8 cellular contexts compared by ENCODE assay signal in the genomic region with DNA sequence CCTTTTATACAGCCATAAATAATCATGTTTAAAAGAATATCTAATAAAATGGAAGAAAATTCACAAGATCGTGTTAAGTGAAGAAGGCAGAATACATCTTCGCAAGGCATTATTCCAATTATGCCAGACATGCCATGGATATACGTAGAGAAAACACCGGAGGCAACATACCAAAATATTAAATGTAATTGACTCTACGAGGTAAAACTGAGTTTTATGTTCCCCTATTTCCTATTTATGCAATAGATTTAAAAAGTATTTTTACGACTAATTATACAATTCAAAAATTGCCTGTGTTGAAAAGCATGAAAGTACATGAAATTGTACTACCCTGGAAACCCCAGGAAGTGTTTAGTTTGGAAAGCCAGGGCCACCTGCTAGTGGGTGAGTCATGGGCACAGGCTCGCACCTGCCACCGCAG. TPM values are rescaled to one million over a fixed set of nuclear protein-coding genes. Genes with fewer than 3 reads are reported as not detected.
A peak's percentile ranks its signal among the peaks of the same experiment; 100 is the strongest.
DNase-seq lines count a peak whose midpoint lies in the region; ATAC-seq, FAIRE-seq and TF ChIP-seq lines count a peak whose summit lies in the region.

No MANE protein-coding gene starts in this region.

- ATAC-seq in stimulated activated naive B cell treated with anti-CD40 and anti-IgM and Interleukin-4, amounts not matched to agents 10 μg/mL and 1 μg/mL and 100 μg/mL, for 72 hours (replicated peaks), result no peak
- no peak for ATAC-seq in HG02571 (IDR thresholded peaks at IDR 0.05; ENCODE audit: unreplicated experiment)

- DNase-seq in WERI-Rb-1 (no peak), hepatocyte (ENCODE audit: low spot score) (no peak), putamen (ENCODE audit: low spot score) (no peak), GM12892 (ENCODE audit: insufficient read length) (no peak)
- no peak for DNase-seq in stimulated activated naive B cell treated with anti-CD40 and anti-IgM and Interleukin-4, amounts not matched to agents 10 μg/mL and 1 μg/mL and 100 μg/mL, for 72 hours

- no peaks in the 10 kb centered on the region for H4K20me1 ChIP-seq in hepatocyte (ENCODE audit: insufficient read depth, poor library complexity, severe bottlenecking)

- no peak for FAIRE-seq in GM12892 (lab: Jason Lieb, UNC)

- no peaks in the 10 kb centered on the region for H3K9me3 Mint-ChIP-seq in stimulated activated naive B cell treated with anti-CD40 and anti-IgM and Interleukin-4, amounts not matched to agents 10 μg/mL and 1 μg/mL and 100 μg/mL, for 72 hours

- no peaks in the 10 kb centered on the region for H3K9me2 ChIP-seq in hepatocyte (replicated peaks; ENCODE audit: insufficient read depth)

- H3K36me3 ChIP-seq in WERI-Rb-1 (peaks cover 38% of the 10 kb centered on the region), hepatocyte (replicated peaks; ENCODE audit: insufficient read depth, low read depth) (no peaks in the 10 kb centered on the region)

- no peaks in the 10 kb centered on the region for H3K27me3 Mint-ChIP-seq in stimulated activated naive B cell treated with anti-CD40 and anti-IgM and Interleukin-4, amounts not matched to agents 10 μg/mL and 1 μg/mL and 100 μg/mL, for 72 hours

- peak overlapping the region; percentile 94 for H3K4me2 ChIP-seq in hepatocyte

- H3K4me3 ChIP-seq in WERI-Rb-1 (ENCODE audit: low read depth, low read length) (peak overlapping the region; percentile 69), hepatocyte (no peak overlapping the region)

- H3K36me3 Mint-ChIP-seq in stimulated activated naive B cell treated with anti-CD40 and anti-IgM and Interleukin-4, amounts not matched to agents 10 μg/mL and 1 μg/mL and 100 μg/mL, for 72 hours, result peaks cover 23 to 26% of the 10 kb centered on the region in 2 donors

- H2AFZ ChIP-seq in hepatocyte, result peak overlapping the region; percentile 60

- peak; percentile 13 for TF ChIP-seq POLR2A in GM18526 (IDR thresholded peaks at IDR 0.05; ENCODE audit: extremely low read depth, insufficient read length)
- no peak for TF ChIP-seq POLR2A in GM12892 (IDR thresholded peaks at IDR 0.05; ENCODE audit: low read depth, low read length)

- peaks cover 20% of the 10 kb centered on the region for H3K4me1 ChIP-seq in hepatocyte (ENCODE audit: insufficient read depth)

- TF ChIP-seq CTCF in 22Rv1 (IDR thresholded peaks at IDR 0.05), result no peak
- no peak for TF ChIP-seq CTCF in WERI-Rb-1 (IDR thresholded peaks at IDR 0.05; ENCODE audit: low read depth, low read length)
- TF ChIP-seq CTCF in hepatocyte (IDR thresholded peaks at IDR 0.05; ENCODE audit: poor library complexity), result no peak

- WGBS in hepatocyte (ENCODE audit: low lambda C conversion rate, missing lambda C conversion rate), result 57% methylated on average over 8 of the region's 8 CpGs

- H3K27me3 ChIP-seq in WERI-Rb-1 (ENCODE audit: insufficient read depth, low read depth, severe bottlenecking) (no peaks in the 10 kb centered on the region), hepatocyte (no peaks in the 10 kb centered on the region)

- peaks cover 45% of the 10 kb centered on the region for H3K79me2 ChIP-seq in hepatocyte

- H3K4me3 Mint-ChIP-seq in stimulated activated naive B cell treated with anti-CD40 and anti-IgM and Interleukin-4, amounts not matched to agents 10 μg/mL and 1 μg/mL and 100 μg/mL, for 72 hours, result peak overlapping the region; percentile 85 to 96

- peaks cover 46 to 73% of the 10 kb centered on the region in 2 donors for H3K4me1 Mint-ChIP-seq in stimulated activated naive B cell treated with anti-CD40 and anti-IgM and Interleukin-4, amounts not matched to agents 10 μg/mL and 1 μg/mL and 100 μg/mL, for 72 hours

- H3K9me3 ChIP-seq in WERI-Rb-1 (ENCODE audit: severe bottlenecking), result no peaks in the 10 kb centered on the region
- H3K9me3 ChIP-seq in hepatocyte (ENCODE audit: low read depth), result no peaks in the 10 kb centered on the region

- H3K27ac ChIP-seq in 22Rv1 (peak overlapping the region; percentile 98), WERI-Rb-1 (peak overlapping the region; percentile 98), hepatocyte (peak overlapping the region; percentile 96)

- peak overlapping the region; percentile 97 for H3K27ac Mint-ChIP-seq in stimulated activated naive B cell treated with anti-CD40 and anti-IgM and Interleukin-4, amounts not matched to agents 10 μg/mL and 1 μg/mL and 100 μg/mL, for 72 hours

RNA-seq across cellular contexts. Expression of gene REPIN1, which starts 0.9 kb away (rescaled TPM):
- 75.5 and 79.1 TPM in 2 replicates for total RNA-seq in hepatocyte
- polyA plus RNA-seq in hepatocyte, result 102 and 107 TPM in 2 replicates
- 46.6 TPM for polyA plus RNA-seq in GM12892 (2012; ENCODE audit: missing spikeins)

RNA-seq across cellular contexts. Expression of gene ZNF775, which starts 11.4 kb away (rescaled TPM):
- 5.2 and 8.3 TPM in 2 replicates for total RNA-seq in hepatocyte
- 6.2 and 10.6 TPM in 2 replicates for polyA plus RNA-seq in hepatocyte
- polyA plus RNA-seq in GM12892 (2012; ENCODE audit: missing spikeins), result 4.2 TPM

RNA-seq across cellular contexts. Expression of gene RARRES2, which starts 26.3 kb away (rescaled TPM):
- 104 and 122 TPM in 2 replicates for total RNA-seq in hepatocyte
- 164 and 187 TPM in 2 replicates for polyA plus RNA-seq in hepatocyte
- 0.98 TPM for polyA plus RNA-seq in GM12892 (2012; ENCODE audit: missing spikeins)

RNA-seq across cellular contexts. Expression of gene ACTR3C, which starts 44.3 kb away (rescaled TPM):
- 17.7 and 18.6 TPM in 2 replicates for total RNA-seq in hepatocyte
- polyA plus RNA-seq in hepatocyte, result 7.8 and 11.9 TPM in 2 replicates
- 2.8 TPM for polyA plus RNA-seq in GM12892 (2012; ENCODE audit: missing spikeins)

RNA-seq across cellular contexts. Expression of gene LRRC61, which starts 44.5 kb away (rescaled TPM):
- 23.4 and 24.0 TPM in 2 replicates for total RNA-seq in hepatocyte
- 35.4 and 38.7 TPM in 2 replicates for polyA plus RNA-seq in hepatocyte
- polyA plus RNA-seq in GM12892 (2012; ENCODE audit: missing spikeins), result 6.6 TPM
